ENCODE assay signal across 12 cellular contexts in genomic region chr3:107263269-107264021, GRCh38.
DNase-seq lines count a peak whose midpoint lies in the region; ATAC-seq and TF ChIP-seq lines count a peak whose summit lies in the region.
"Had no signal": no experiment of that assay in that cellular context is flagged by ENCODE, and none has a peak within 500 bp of the region (broad histone marks: within the 10 kb centered on the region; RNA-seq: fewer than 3 reads in every experiment).

No MANE protein-coding gene starts in this region.

- no peak for ATAC-seq in GM18520 (IDR thresholded peaks at IDR 0.05; ENCODE audit: unreplicated experiment)
- ATAC-seq in GM21717 (IDR thresholded peaks at IDR 0.05; ENCODE audit: unreplicated experiment): no peak
- ATAC-seq: esophagus mucosa had no signal

- no peaks in the 10 kb centered on the region for H3K27me3 ChIP-seq in adipocyte (replicated peaks; ENCODE audit: control insufficient read depth, insufficient read depth, low read length)
- no peaks in the 10 kb centered on the region for H3K27me3 ChIP-seq in left ventricle myocardium inferior (ENCODE audit: low read depth)
- H3K27me3 ChIP-seq in H7 (ENCODE audit: control insufficient read depth, insufficient read depth, low read length): no peaks in the 10 kb centered on the region

- H3K36me3 ChIP-seq in adipocyte (ENCODE audit: control insufficient read depth, insufficient read depth, low read length, severe bottlenecking) (no peaks in the 10 kb centered on the region), left ventricle myocardium inferior (no peaks in the 10 kb centered on the region), H7 (replicated peaks; ENCODE audit: control insufficient read depth, insufficient read depth, low read length) (no peaks in the 10 kb centered on the region)
- H3K36me3 ChIP-seq: lower lobe of right lung had no signal

- no peak for TF ChIP-seq CTCF in left ventricle myocardium inferior (IDR thresholded peaks at IDR 0.05; ENCODE audit: borderline replicate concordance)
- no peak for TF ChIP-seq CTCF in GM10266 (IDR thresholded peaks at IDR 0.05; ENCODE audit: control insufficient read depth, insufficient read depth, low read depth, missing control alignments)

- DNase-seq in EL (peak; percentile 19), adipocyte (ENCODE audit: low read depth) (peak; percentile 39), left ventricle myocardium inferior (no peak), renal cortical epithelial cell (ENCODE audit: low read depth) (peak; percentile 21), GM10266 (ENCODE audit: extremely low spot score) (no peak), H7 (no peak)
- DNase-seq: lower lobe of right lung; NCI-H1105 treated with DMSO at 0.1 percent for 48 hours; stimulated activated CD8-positive, alpha-beta memory T cell treated with anti-CD3 and anti-CD28 coated beads, Interleukin-4, amount 100 ng/mL, for 48 hours had no signal

- H3K4me1 ChIP-seq in adipocyte (ENCODE audit: control insufficient read depth, insufficient read depth, low read length) (peaks cover 4% of the 10 kb centered on the region), left ventricle myocardium inferior (peaks cover 9% of the 10 kb centered on the region)

- H3K9ac ChIP-seq in adipocyte (ENCODE audit: low read length): peak overlapping the region; percentile 70

- intact Hi-C loops in left ventricle myocardium inferior (cut with micrococcal nuclease): no loop called here

- H3K27ac ChIP-seq in left ventricle myocardium inferior (replicated peaks): peak overlapping the region; percentile 64
- H3K27ac ChIP-seq: lower lobe of right lung had no signal

- H3K4me3 ChIP-seq in adipocyte (ENCODE audit: low read length) (peak overlapping the region; percentile 83), left ventricle myocardium inferior (peak overlapping the region; percentile 47), H7 (ENCODE audit: insufficient read depth, low read depth, low read length) (no peak overlapping the region)
- H3K4me3 ChIP-seq: lower lobe of right lung had no signal

- H3K9me3 ChIP-seq in adipocyte (ENCODE audit: control insufficient read depth, low read length) (no peaks in the 10 kb centered on the region), left ventricle myocardium inferior (replicated peaks) (no peaks in the 10 kb centered on the region)
- H3K9me3 ChIP-seq: lower lobe of right lung had no signal

Comparison
In these comparisons a context has a peak if more than half of its experiments do, and no peak if none do; other contexts are left out.
1. DNase-seq: peak in EL (single experiment), adipocyte (single experiment) and renal cortical epithelial cell (single experiment); none in left ventricle myocardium inferior (single experiment), GM10266 (single experiment) and H7 (single experiment).